ENCODE assay signal across 1 cellular context in the genomic region with DNA sequence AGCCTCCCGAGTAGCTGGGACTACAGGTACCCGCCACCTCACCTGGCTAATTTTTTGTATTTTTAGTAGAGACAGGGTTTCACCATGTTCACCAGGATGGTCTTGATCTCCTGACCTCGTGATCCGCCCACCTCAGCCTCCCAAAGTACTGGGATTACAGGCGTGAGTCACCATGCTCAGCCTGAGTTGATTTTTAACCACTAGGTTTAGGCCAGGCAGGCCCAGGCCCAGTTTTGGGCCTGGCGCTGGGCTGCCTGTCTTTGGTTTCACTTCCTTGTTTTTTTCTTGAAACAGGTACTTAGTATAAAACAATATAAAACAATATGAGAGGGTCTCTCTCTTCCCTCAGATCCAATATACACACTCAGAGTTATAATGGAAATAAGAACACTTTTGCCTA. TPM values are rescaled to one million over a fixed set of nuclear protein-coding genes. Genes with fewer than 3 reads are reported as not detected.
"Had no signal": no experiment of that assay in that cellular context is flagged by ENCODE, and none has a peak within 500 bp of the region (broad histone marks: within the 10 kb centered on the region; RNA-seq: fewer than 3 reads in every experiment).

No MANE protein-coding gene starts in this region.

RNA-seq across cellular contexts. Expression of a gene that starts 36.2 kb away (rescaled TPM):
- total RNA-seq: naive thymus-derived CD8-positive, alpha-beta T cell had no signal
- polyA plus RNA-seq: naive thymus-derived CD8-positive, alpha-beta T cell had no signal
